ENCODE assay signal across 8 cellular contexts in genomic region chr6:110876170-110876773, GRCh38. TPM values are rescaled to one million over a fixed set of nuclear protein-coding genes. Genes with fewer than 3 reads are reported as not detected.
A peak's percentile ranks its signal among the peaks of the same experiment; 100 is the strongest.
DNase-seq lines count a peak whose midpoint lies in the region; ATAC-seq and TF ChIP-seq lines count a peak whose summit lies in the region.

No MANE protein-coding gene starts in this region.

- H3K27me3 ChIP-seq in dorsolateral prefrontal cortex = no peaks in the 10 kb centered on the region
- H3K27me3 ChIP-seq in liver (ENCODE audit: control insufficient read depth in 4 of 4, insufficient read depth in 4 of 4, low read length in 3 of 4) = no peaks in the 10 kb centered on the region

- H3K9ac ChIP-seq in liver (ENCODE audit: low read depth in 1 of 2, low read length in 2 of 2) = peak overlapping the region; percentile 40 to 61

- peak; percentile 26 to 48 for TF ChIP-seq RAD21 in liver (IDR thresholded peaks at IDR 0.05)

- intact Hi-C loops in dorsolateral prefrontal cortex (cut with DNase I) = loop anchor here (2.0 to 5.0 kb wide), 4 partner anchors 81 to 344 kb away; partner anchors contain the start of gene GTF3C6 (in 1 of the 2)

- TF ChIP-seq CTCF in dorsolateral prefrontal cortex (IDR thresholded peaks at IDR 0.05 in 54 of 56, conservative IDR thresholded peaks at IDR 0.05 in 2 of 56; ENCODE audit: low read depth in 1 of 56, partially characterized antibody in 56 of 56) = peak in 12 of 56 donors; percentile 0 to 31 (median 14)
- no peak for TF ChIP-seq CTCF in liver (IDR thresholded peaks at IDR 0.05; ENCODE audit: low read depth, low read length, missing input control)

- 3% methylated on average over 29 of the region's 29 CpGs for WGBS in liver

- H3K27ac ChIP-seq in dorsolateral prefrontal cortex (peak overlapping the region; percentile 72 to 98 (median 92)), liver (ENCODE audit: low read depth in 1 of 2, low read length in 2 of 2) (peak overlapping the region; percentile 81 to 91)

- no peaks in the 10 kb centered on the region for H3K36me3 ChIP-seq in liver (ENCODE audit: control insufficient read depth in 4 of 4, insufficient read depth in 3 of 4, low read depth in 1 of 4, low read length in 3 of 4)

- H3K9me3 ChIP-seq in liver (ENCODE audit: control insufficient read depth in 4 of 4, low read length in 3 of 4) = no peaks in the 10 kb centered on the region

- ATAC-seq in GM18909 (IDR thresholded peaks at IDR 0.05; ENCODE audit: poor library complexity, unreplicated experiment) (peak; percentile 48), HG03342 (IDR thresholded peaks at IDR 0.05; ENCODE audit: unreplicated experiment) (peak; percentile 32)

- peak; percentile 93 for DNase-seq in AG08396 (ENCODE audit: low spot score)
- peak; percentile 75 for DNase-seq in NCI-H526 treated with DMSO at 0.1 percent for 48 hours (lab: John Stamatoyannopoulos, UW)
- peak; percentile 71 to 78 for DNase-seq in activated CD4-positive, alpha-beta T cell treated with anti-CD3 and anti-CD28 coated beads, Interleukin-2, amount 50 U/mL, for 48 hours
- DNase-seq in dorsolateral prefrontal cortex = peak; percentile 66 to 90 (median 84)
- DNase-seq in stimulated activated CD4-positive, alpha-beta T cell treated with anti-CD3 and anti-CD28 coated beads, Interleukin-4, amount 100 ng/mL, for 1 hour = peak; percentile 64

- H3K4me1 ChIP-seq in liver (ENCODE audit: control insufficient read depth in 4 of 4, insufficient read depth in 4 of 4, low read length in 3 of 4) = peaks cover 8 to 49% (median 22%) of the 10 kb centered on the region in 4 donors

- H3K4me3 ChIP-seq in dorsolateral prefrontal cortex = peak overlapping the region; percentile 64 to 99 (median 92)
- H3K4me3 ChIP-seq in liver (ENCODE audit: low read depth in 1 of 3, low read length in 3 of 3) = peak overlapping the region; percentile 70 to 96 (median 83)

TF ChIP-seq in liver, 16 proteins besides CTCF, POLR2A, EP300 and RAD21:
- TF ChIP-seq YY1 (IDR thresholded peaks at IDR 0.05) (peak; percentile 93), HNF4G (IDR thresholded peaks at IDR 0.05) (no peak), REST (IDR thresholded peaks at IDR 0.05) (peak; percentile 93), ZBTB33 (IDR thresholded peaks at IDR 0.05) (peak; percentile 47), ATF3 (IDR thresholded peaks at IDR 0.05) (no peak), EGR1 (IDR thresholded peaks at IDR 0.05; ENCODE audit: low read depth in 2 of 2) (no peak), GABPA (IDR thresholded peaks at IDR 0.05 in 1 of 2, conservative IDR thresholded peaks at IDR 0.05 in 1 of 2) (peak in 1 of 2 donors; percentile 41), RXRA (IDR thresholded peaks at IDR 0.05) (peak in 1 of 2 donors; percentile 15), FOXA1 (IDR thresholded peaks at IDR 0.05) (peak; percentile 51), NR2F2 (IDR thresholded peaks at IDR 0.05) (no peak), HNF4A (conservative IDR thresholded peaks at IDR 0.05) (peak; percentile 32 to 40), TAF1 (conservative IDR thresholded peaks at IDR 0.05) (peak; percentile 99), FOXA2 (IDR thresholded peaks at IDR 0.05) (peak; percentile 24), SP1 (IDR thresholded peaks at IDR 0.05) (peak; percentile 60), JUND (IDR thresholded peaks at IDR 0.05) (peak in 1 of 2 donors; percentile 22), MAX (IDR thresholded peaks at IDR 0.05) (peak; percentile 89)

RNA-seq across cellular contexts. Expression of gene AMD1, which starts 1.7 kb away (rescaled TPM):
- total RNA-seq in dorsolateral prefrontal cortex (100 to 1,000 TPM in 69 of 120 experiments, 10 to 100 TPM in 51; 51.8 to 156 (median 104) TPM), liver (10 to 100 TPM; 45.7 to 46.4 TPM)
- 10 to 100 TPM; 14.5 to 19.6 TPM for polyA plus RNA-seq in liver

Comparison
In these comparisons a context has a peak if more than half of its experiments do, and no peak if none do; other contexts are left out.
1. Peak in every context shown above with its lines: DNase-seq, ATAC-seq, H3K4me3 ChIP-seq and H3K27ac ChIP-seq.